10 cellular contexts compared by ENCODE assay signal in the genomic region with DNA sequence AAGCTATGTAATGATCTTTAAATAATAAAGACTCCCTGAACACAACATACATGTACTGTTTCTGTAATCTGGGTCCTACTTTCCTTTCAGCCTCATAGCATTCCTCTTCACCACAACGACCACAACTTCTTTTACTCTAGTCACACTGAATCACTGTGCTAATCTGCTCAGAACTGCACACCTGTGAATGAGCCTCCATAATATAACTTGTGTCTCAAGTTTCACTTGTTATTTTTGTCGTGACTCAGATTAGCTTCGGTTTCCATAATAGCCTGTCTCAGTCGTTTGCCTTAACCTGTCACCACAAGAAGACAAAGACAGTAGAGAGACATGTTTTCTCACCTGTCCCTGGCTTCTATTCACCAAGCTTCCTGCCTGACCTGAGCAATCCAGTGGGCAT.
DNase-seq lines count a peak whose midpoint lies in the region; ATAC-seq and TF ChIP-seq lines count a peak whose summit lies in the region.
"Had no signal": no experiment of that assay in that cellular context is flagged by ENCODE, and none has a peak within 500 bp of the region (broad histone marks: within the 10 kb centered on the region; RNA-seq: fewer than 3 reads in every experiment).

No MANE protein-coding gene starts in this region.

- ATAC-seq in GM21786 (IDR thresholded peaks at IDR 0.05; ENCODE audit: unreplicated experiment) (peak; percentile 91), HG03457 (IDR thresholded peaks at IDR 0.05; ENCODE audit: unreplicated experiment) (peak; percentile 88), esophagus mucosa (peak; percentile 69)
- ATAC-seq: activated CD8-positive, alpha-beta T cell treated with anti-CD3 and anti-CD28 coated beads for 36 hours had no signal

- DNase-seq in NCI-H345 (lab: John Stamatoyannopoulos, UW): peak; percentile 1
- DNase-seq in NCI-H345 treated with DMSO at 0.1 percent for 48 hours (lab: John Stamatoyannopoulos, UW; ENCODE audit: unreplicated experiment): no peak
- no peak for DNase-seq in effector CD8-positive, alpha-beta T cell (lab: John Stamatoyannopoulos, UW)
- DNase-seq in NCI-H1694 treated with DMSO at 0.1 percent for 48 hours (lab: John Stamatoyannopoulos, UW): no peak
- DNase-seq in spleen: no peak
- DNase-seq: activated CD8-positive, alpha-beta T cell treated with anti-CD3 and anti-CD28 coated beads for 36 hours; IMR-90 had no signal

- no peak for TF ChIP-seq POLR2A in spleen (IDR thresholded peaks at IDR 0.05)

- WGBS in spleen, 5 donors: 30 to 63% (median 51%) methylated on average over 4 of the region's 4 CpGs

- no peak for TF ChIP-seq CTCF in spleen (IDR thresholded peaks at IDR 0.05 in 8 of 11, conservative IDR thresholded peaks at IDR 0.05 in 3 of 11)

- no peak overlapping the region for H3K4me3 ChIP-seq in spleen

- H3K9me3 ChIP-seq in spleen: peaks cover 0 to 17% (median 0%) of the 10 kb centered on the region in 8 donors

- H3K27me3 ChIP-seq in spleen (replicated peaks in 1 of 7): no peaks in the 10 kb centered on the region

- no peak overlapping the region for H3K27ac ChIP-seq in spleen

- intact Hi-C loops in spleen (cut with DNase I; ENCODE audit: low total_unique reads): no loop called here

- H3K4me1 ChIP-seq in spleen: no peaks in the 10 kb centered on the region

- H3K36me3 ChIP-seq in spleen: no peaks in the 10 kb centered on the region
